16 cellular contexts compared by ENCODE assay signal in genomic region chr11:40513281-40513680, GRCh38.
DNase-seq lines count a peak whose midpoint lies in the region; ATAC-seq, FAIRE-seq and TF ChIP-seq lines count a peak whose summit lies in the region.
"Had no signal": no experiment of that assay in that cellular context is flagged by ENCODE, and none has a peak within 500 bp of the region (broad histone marks: within the 10 kb centered on the region; RNA-seq: fewer than 3 reads in every experiment).

No MANE protein-coding gene starts in this region.

- H3K36me3 Mint-ChIP-seq in CD4-positive, alpha-beta T cell (ENCODE audit: low read depth), result no peaks in the 10 kb centered on the region

- no peaks in the 10 kb centered on the region for H3K27me3 Mint-ChIP-seq in CD4-positive, alpha-beta T cell

- no peak for TF ChIP-seq RAD21 in HepG2 (CRISPR knock-in tag; IDR thresholded peaks at IDR 0.05)

- H3K18ac ChIP-seq in mesendoderm (ENCODE audit: low read length), result no peak overlapping the region

- TF ChIP-seq EP300 in HepG2 (IDR thresholded peaks at IDR 0.05; ENCODE audit: low read depth in 2 of 2, low read length in 2 of 2), result no peak
- no peak for TF ChIP-seq EP300 in HepG2 (CRISPR knock-in tag; IDR thresholded peaks at IDR 0.05; ENCODE audit: borderline replicate concordance)

- H3K9me3 ChIP-seq in right lobe of liver, result no peaks in the 10 kb centered on the region
- H3K9me3 ChIP-seq in HepG2 (ENCODE audit: low read length), result peaks cover 32% of the 10 kb centered on the region
- no peaks in the 10 kb centered on the region for H3K9me3 ChIP-seq in CD4-positive, alpha-beta T cell (ENCODE audit: control insufficient read depth, low read length)

- no peaks in the 10 kb centered on the region for H3K79me1 ChIP-seq in mesendoderm (ENCODE audit: low read length)

- POLR2A ChIA-PET in HepG2 (lab: Yijun Ruan, JAX), result no interaction called here
- POLR2A ChIA-PET in CD4-positive, alpha-beta T cell (lab: Charles Lee), result no interaction called here

- H3K4me2 ChIP-seq in HepG2 (ENCODE audit: low read depth, low read length) (no peak overlapping the region), mesendoderm (ENCODE audit: low read length) (no peak overlapping the region)
- H3K4me2 ChIP-seq: KMS-11 had no signal

- H3K4ac ChIP-seq in mesendoderm (ENCODE audit: low read depth, low read length), result no peak overlapping the region

- TF ChIP-seq POLR2A in right lobe of liver (IDR thresholded peaks at IDR 0.05), result no peak
- no peak for TF ChIP-seq POLR2A in HepG2 (IDR thresholded peaks at IDR 0.05; ENCODE audit: insufficient read depth in 1 of 2, low read depth in 2 of 2, low read length in 2 of 2)

- BruUV-seq in HepG2 (replicated peaks; lab: Mats Ljungman, UMichigan), result no TSS peak

- no peak overlapping the region for H3K4me3 ChIP-seq in right lobe of liver
- no peak overlapping the region for H3K4me3 ChIP-seq in HepG2 (replicated peaks in 1 of 3; ENCODE audit: insufficient read depth in 1 of 3, low read depth in 2 of 3, low read length in 3 of 3)
- no peak overlapping the region for H3K4me3 ChIP-seq in mesendoderm (ENCODE audit: low read length)

- no peak overlapping the region for H2BK15ac ChIP-seq in mesendoderm (replicated peaks; ENCODE audit: low read depth)

- intact Hi-C loops in right lobe of liver (cut with DNase I), result no loop called here
- intact Hi-C loops in HepG2 (cut with micrococcal nuclease; ENCODE audit: unreplicated experiment), result no loop called here
- intact Hi-C loops in CD4-positive, alpha-beta T cell (cut with DNase I, micrococcal nuclease), result no loop called here

- H3K27ac ChIP-seq in right lobe of liver (no peak overlapping the region), HepG2 (ENCODE audit: extremely low read length, insufficient read depth, low read length) (no peak overlapping the region), mesendoderm (ENCODE audit: low read depth, low read length) (no peak overlapping the region)
- H3K27ac ChIP-seq in CD4-positive, alpha-beta T cell (ENCODE audit: low read depth, low read length), result no peak overlapping the region
- H3K27ac ChIP-seq: C4-2B, KMS-11 had no signal

- H3K4me1 Mint-ChIP-seq in CD4-positive, alpha-beta T cell (ENCODE audit: low read depth), result no peaks in the 10 kb centered on the region

- H3K56ac ChIP-seq in mesendoderm (ENCODE audit: low read length), result no peak overlapping the region

- no peak overlapping the region for H2BK5ac ChIP-seq in mesendoderm (ENCODE audit: low read length)

- CTCF ChIA-PET in HepG2 (lab: Yijun Ruan, JAX; ENCODE audit: low intra/inter-chr PET ratio, low total read pairs), result no interaction called here
- CTCF ChIA-PET in CD4-positive, alpha-beta T cell (lab: Charles Lee), result no interaction called here

- H3K27me3 ChIP-seq in right lobe of liver, result no peaks in the 10 kb centered on the region
- H3K27me3 ChIP-seq in HepG2 (ENCODE audit: control insufficient read depth in 1 of 2, insufficient read depth in 2 of 2, low read length in 2 of 2), result no peaks in the 10 kb centered on the region
- no peaks in the 10 kb centered on the region for H3K27me3 ChIP-seq in mesendoderm (ENCODE audit: insufficient read depth, low read length, poor library complexity)
- H3K27me3 ChIP-seq in CD4-positive, alpha-beta T cell (ENCODE audit: control insufficient read depth, insufficient read depth, low read length), result no peaks in the 10 kb centered on the region

- no peaks in the 10 kb centered on the region for H3K79me2 ChIP-seq in HepG2 (ENCODE audit: insufficient read depth, low read length)
- H3K79me2 ChIP-seq in mesendoderm (ENCODE audit: control insufficient read depth, insufficient read depth, low read length), result no peaks in the 10 kb centered on the region

- DNase-seq in right lobe of liver (no peak), HepG2 (ENCODE audit: low spot score) (no peak), RPMI8226 (peak; percentile 7), mesendoderm (peak; percentile 27)
- no peak for DNase-seq in CD4-positive, alpha-beta T cell
- DNase-seq: DND-41, NCI-H446 treated with DMSO at 0.1 percent for 48 hours, SHP77, T-helper 1 cell had no signal

- no peak overlapping the region for H2AFZ ChIP-seq in HepG2 (ENCODE audit: low read length)

- peaks cover 0 to 20% (median 8%) of the 10 kb centered on the region in 4 donors for H3K4me1 ChIP-seq in right lobe of liver
- H3K4me1 ChIP-seq in HepG2 (ENCODE audit: insufficient read depth, low read length), result no peaks in the 10 kb centered on the region
- H3K4me1 ChIP-seq in mesendoderm (ENCODE audit: control insufficient read depth, low read depth, low read length), result no peaks in the 10 kb centered on the region

- no peaks in the 10 kb centered on the region for H4K20me1 ChIP-seq in HepG2 (ENCODE audit: insufficient read depth, low read length)

- no peak overlapping the region for H3K9ac ChIP-seq in HepG2 (ENCODE audit: insufficient read depth, low read depth, low read length)
- no peak overlapping the region for H3K9ac ChIP-seq in mesendoderm (ENCODE audit: low read length)
- H3K9ac ChIP-seq: KMS-11 had no signal

- ATAC-seq in right lobe of liver, result peak in 3 of 4 donors; percentile 59 to 66 (median 65)
- no peak for ATAC-seq in HepG2
- ATAC-seq in HG03354 (IDR thresholded peaks at IDR 0.05; ENCODE audit: poor library complexity, severe bottlenecking, unreplicated experiment), result no peak
- no peak for ATAC-seq in GM21529 (IDR thresholded peaks at IDR 0.05; ENCODE audit: unreplicated experiment)
- ATAC-seq in CD4-positive, alpha-beta T cell (ENCODE audit: poor library complexity), result no peak
- ATAC-seq: SK-N-SH treated with all-trans-retinoic acid at 6 μM for 48 hours had no signal

- no peak for TF ChIP-seq CTCF in right lobe of liver (IDR thresholded peaks at IDR 0.05)
- TF ChIP-seq CTCF in HepG2 (CRISPR knock-in tag; IDR thresholded peaks at IDR 0.05), result no peak
- TF ChIP-seq CTCF in CD4-positive, alpha-beta T cell (IDR thresholded peaks at IDR 0.05), result no peak

- H4K5ac ChIP-seq in mesendoderm (ENCODE audit: low read length), result no peak overlapping the region

- FAIRE-seq in HepG2 (lab: Jason Lieb, UNC), result no peak
- FAIRE-seq: G401.6, RCC 7860 had no signal

- no peak overlapping the region for H4K8ac ChIP-seq in mesendoderm (ENCODE audit: low read depth, low read length)

- H3K27ac Mint-ChIP-seq in CD4-positive, alpha-beta T cell, result no peak overlapping the region

- H3K36me3 ChIP-seq in right lobe of liver (no peaks in the 10 kb centered on the region), HepG2 (replicated peaks in 1 of 2; ENCODE audit: control insufficient read depth in 1 of 2, insufficient read depth in 2 of 2, low read length in 2 of 2) (no peaks in the 10 kb centered on the region), mesendoderm (ENCODE audit: control insufficient read depth, insufficient read depth, low read length) (no peaks in the 10 kb centered on the region)

- H2BK120ac ChIP-seq in mesendoderm (ENCODE audit: low read depth, low read length), result no peak overlapping the region

- no peak overlapping the region for H3K23ac ChIP-seq in mesendoderm (ENCODE audit: low read length)

- in situ Hi-C loops in HepG2 (cut with HindIII; ENCODE audit: extremely low pct_ligation_motif_present, low pct_unique_long_range_greater_than_20kb), result no loop called here

- H2AK5ac ChIP-seq in mesendoderm (ENCODE audit: low read length), result no peak overlapping the region

- peaks cover 14% of the 10 kb centered on the region for H3K9me3 Mint-ChIP-seq in CD4-positive, alpha-beta T cell

- no peak overlapping the region for H3K4me3 Mint-ChIP-seq in CD4-positive, alpha-beta T cell

TF ChIP-seq in HepG2, 621 proteins besides CTCF, POLR2A, EP300 and RAD21 (continues in another document):
- TF ChIP-seq, protein P1, sequence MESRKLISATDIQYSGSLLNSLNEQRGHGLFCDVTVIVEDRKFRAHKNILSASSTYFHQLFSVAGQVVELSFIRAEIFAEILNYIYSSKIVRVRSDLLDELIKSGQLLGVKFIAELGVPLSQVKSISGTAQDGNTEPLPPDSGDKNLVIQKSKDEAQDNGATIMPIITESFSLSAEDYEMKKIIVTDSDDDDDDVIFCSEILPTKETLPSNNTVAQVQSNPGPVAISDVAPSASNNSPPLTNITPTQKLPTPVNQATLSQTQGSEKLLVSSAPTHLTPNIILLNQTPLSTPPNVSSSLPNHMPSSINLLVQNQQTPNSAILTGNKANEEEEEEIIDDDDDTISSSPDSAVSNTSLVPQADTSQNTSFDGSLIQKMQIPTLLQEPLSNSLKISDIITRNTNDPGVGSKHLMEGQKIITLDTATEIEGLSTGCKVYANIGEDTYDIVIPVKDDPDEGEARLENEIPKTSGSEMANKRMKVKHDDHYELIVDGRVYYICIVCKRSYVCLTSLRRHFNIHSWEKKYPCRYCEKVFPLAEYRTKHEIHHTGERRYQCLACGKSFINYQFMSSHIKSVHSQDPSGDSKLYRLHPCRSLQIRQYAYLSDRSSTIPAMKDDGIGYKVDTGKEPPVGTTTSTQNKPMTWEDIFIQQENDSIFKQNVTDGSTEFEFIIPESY (CRISPR knock-in tag; IDR thresholded peaks at IDR 0.05), result no peak
- TF ChIP-seq PHF5A (CRISPR knock-in tag; IDR thresholded peaks at IDR 0.05; ENCODE audit: low read depth, unreplicated experiment), result no peak
- no peak for TF ChIP-seq TBX3 (IDR thresholded peaks at IDR 0.05; ENCODE audit: borderline replicate concordance)
- no peak for TF ChIP-seq TCF7 (IDR thresholded peaks at IDR 0.05; ENCODE audit: low read depth)
- TF ChIP-seq, protein P2, sequence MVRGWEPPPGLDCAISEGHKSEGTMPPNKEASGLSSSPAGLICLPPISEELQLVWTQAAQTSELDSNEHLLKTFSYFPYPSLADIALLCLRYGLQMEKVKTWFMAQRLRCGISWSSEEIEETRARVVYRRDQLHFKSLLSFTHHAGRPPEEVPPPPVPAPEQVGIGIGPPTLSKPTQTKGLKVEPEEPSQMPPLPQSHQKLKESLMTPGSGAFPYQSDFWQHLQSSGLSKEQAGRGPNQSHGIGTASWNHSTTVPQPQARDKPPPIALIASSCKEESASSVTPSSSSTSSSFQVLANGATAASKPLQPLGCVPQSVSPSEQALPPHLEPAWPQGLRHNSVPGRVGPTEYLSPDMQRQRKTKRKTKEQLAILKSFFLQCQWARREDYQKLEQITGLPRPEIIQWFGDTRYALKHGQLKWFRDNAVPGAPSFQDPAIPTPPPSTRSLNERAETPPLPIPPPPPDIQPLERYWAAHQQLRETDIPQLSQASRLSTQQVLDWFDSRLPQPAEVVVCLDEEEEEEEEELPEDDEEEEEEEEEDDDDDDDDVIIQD (CRISPR knock-in tag; IDR thresholded peaks at IDR 0.05; ENCODE audit: low read depth), result no peak
- no peak for TF ChIP-seq THYN1 (CRISPR knock-in tag; IDR thresholded peaks at IDR 0.05; ENCODE audit: borderline replicate concordance, low read depth)
- TF ChIP-seq PTBP1 (IDR thresholded peaks at IDR 0.05; ENCODE audit: low read depth, low read length, poor library complexity, severe bottlenecking), result no peak
- no peak for TF ChIP-seq ZNF878 (CRISPR knock-in tag; IDR thresholded peaks at IDR 0.05)

Comparison
In these comparisons a context has a peak if more than half of its experiments do, and no peak if none do; other contexts are left out.
1. ATAC-seq: peak in right lobe of liver (3 of 4); none in HepG2 (single experiment), HG03354 (single experiment), GM21529 (single experiment) and CD4-positive, alpha-beta T cell (single experiment).
2. DNase-seq: peak in RPMI8226 (single experiment) and mesendoderm (single experiment); none in right lobe of liver (0 of 3), HepG2 (single experiment) and CD4-positive, alpha-beta T cell (0 of 10).